Comparison of ENCODE assay signal across 8 cellular contexts in genomic region chr1:23634840-23635642, GRCh38. TPM values are rescaled to one million over a fixed set of nuclear protein-coding genes. Genes with fewer than 3 reads are reported as not detected.
DNase-seq lines count a peak whose midpoint lies in the region; ATAC-seq, FAIRE-seq and TF ChIP-seq lines count a peak whose summit lies in the region.

No MANE protein-coding gene starts in this region.

- H3K27ac Mint-ChIP-seq in activated naive CD8-positive, alpha-beta T cell treated with anti-CD3 and anti-CD28 coated beads, Interleukin-2, amount 10 ng/mL, durations not matched to agents 7 days and 5 days: peak overlapping the region; percentile 84

- H3K4me3 Mint-ChIP-seq in activated naive CD8-positive, alpha-beta T cell treated with anti-CD3 and anti-CD28 coated beads, Interleukin-2, amount 10 ng/mL, durations not matched to agents 7 days and 5 days: peak overlapping the region; percentile 67

- no peaks in the 10 kb centered on the region for H3K27me3 Mint-ChIP-seq in activated naive CD8-positive, alpha-beta T cell treated with anti-CD3 and anti-CD28 coated beads, Interleukin-2, amount 10 ng/mL, durations not matched to agents 7 days and 5 days

- H3K36me3 Mint-ChIP-seq in activated naive CD8-positive, alpha-beta T cell treated with anti-CD3 and anti-CD28 coated beads, Interleukin-2, amount 10 ng/mL, durations not matched to agents 7 days and 5 days: no peaks in the 10 kb centered on the region

- no peaks in the 10 kb centered on the region for H3K9me3 Mint-ChIP-seq in activated naive CD8-positive, alpha-beta T cell treated with anti-CD3 and anti-CD28 coated beads, Interleukin-2, amount 10 ng/mL, durations not matched to agents 7 days and 5 days

- DNase-seq in LHCN-M2 (ENCODE audit: low read depth) (peak; percentile 83), RPMI8226 (peak; percentile 84), glomerular visceral epithelial cell (ENCODE audit: extremely low spot score) (peak; percentile 77), omental fat pad (ENCODE audit: low spot score) (no peak)
- peak; percentile 53 for DNase-seq in activated naive CD8-positive, alpha-beta T cell treated with anti-CD3 and anti-CD28 coated beads, Interleukin-2, amount 10 ng/mL, durations not matched to agents 7 days and 5 days

- peak; percentile 71 for ATAC-seq in activated naive CD8-positive, alpha-beta T cell treated with anti-CD3 and anti-CD28 coated beads, Interleukin-2, amount 10 ng/mL, durations not matched to agents 7 days and 5 days (ENCODE audit: low read depth)
- ATAC-seq in omental fat pad (ENCODE audit: low FRiP score): peak; percentile 71
- ATAC-seq in HG03520 (IDR thresholded peaks at IDR 0.05; ENCODE audit: unreplicated experiment): no peak
- ATAC-seq in GM18517 (IDR thresholded peaks at IDR 0.05; ENCODE audit: unreplicated experiment): no peak

- peak; percentile 89 for FAIRE-seq in G401.6 (lab: Jason Lieb, UNC)

- TF ChIP-seq CTCF in omental fat pad (IDR thresholded peaks at IDR 0.05): peak in 2 of 3 donors; percentile 58 to 64

- H3K4me1 Mint-ChIP-seq in activated naive CD8-positive, alpha-beta T cell treated with anti-CD3 and anti-CD28 coated beads, Interleukin-2, amount 10 ng/mL, durations not matched to agents 7 days and 5 days: peaks cover 20% of the 10 kb centered on the region

- POLR2A ChIA-PET in activated naive CD8-positive, alpha-beta T cell treated with anti-CD3 and anti-CD28 coated beads, Interleukin-2, amount 10 ng/mL, durations not matched to agents 7 days and 5 days (lab: Charles Lee): interaction anchor here (0.6 to 6.7 kb wide), 16 partner anchors 11 to 138 kb away, joined by 3 to 72 read pairs (median 6); partner anchors contain the start of genes E2F2 and ID3

RNA-seq across cellular contexts. Expression of gene RPL11, which starts 56.6 kb away (rescaled TPM):
- total RNA-seq in LHCN-M2 (2014; rRNA removed): 700 and 757 TPM in 2 replicates
- 2,123 TPM for polyA plus RNA-seq in LHCN-M2 (2012)
- 1,000 to 10,000 TPM; 1,289 to 1,405 TPM for total RNA-seq in activated naive CD8-positive, alpha-beta T cell treated with anti-CD3 and anti-CD28 coated beads, Interleukin-2, amount 10 ng/mL, durations not matched to agents 7 days and 5 days
- 1,000 to 10,000 TPM in 2 of 4 donors, 100 to 1,000 TPM in 2; 867 to 1,131 (median 994) TPM for total RNA-seq in omental fat pad

Comparison
In these comparisons a context has a peak if more than half of its experiments do, and no peak if none do; other contexts are left out.
1. ATAC-seq: peak in activated naive CD8-positive, alpha-beta T cell treated with anti-CD3 and anti-CD28 coated beads, Interleukin-2, amount 10 ng/mL, durations not matched to agents 7 days and 5 days (single experiment) and omental fat pad (single experiment); none in HG03520 (single experiment) and GM18517 (single experiment).